In genomic region chr1:8462298-8462946, GRCh38 we compare ENCODE assay signal across 9 cellular contexts.
DNase-seq lines count a peak whose midpoint lies in the region; ATAC-seq and TF ChIP-seq lines count a peak whose summit lies in the region.
"Had no signal": no experiment of that assay in that cellular context is flagged by ENCODE, and none has a peak within 500 bp of the region (broad histone marks: within the 10 kb centered on the region; RNA-seq: fewer than 3 reads in every experiment).

No MANE protein-coding gene starts in this region.

- no peaks in the 10 kb centered on the region for H3K27me3 Mint-ChIP-seq in CD8-positive, alpha-beta T cell (ENCODE audit: low read depth)
- H3K27me3 Mint-ChIP-seq: activated CD4-positive, alpha-beta memory T cell treated with anti-CD3 and anti-CD28 coated beads, Interleukin-2, amount 10 ng/mL, durations not matched to agents 7 days and 5 days had no signal

- TF ChIP-seq EP300 in sigmoid colon (IDR thresholded peaks at IDR 0.05), result no peak

- no peak for ATAC-seq in CD8-positive, alpha-beta T cell
- ATAC-seq in foreskin keratinocyte (no peak), HG03175 (IDR thresholded peaks at IDR 0.05; ENCODE audit: unreplicated experiment) (no peak)
- ATAC-seq in stimulated activated effector memory CD8-positive, alpha-beta T cell treated with anti-CD3 and anti-CD28 coated beads, Interleukin-12 subunit alpha, Interleukin-12 subunit beta, amount 100 ng/mL, for 72 hours, result no peak

- H3K9me3 ChIP-seq in CD8-positive, alpha-beta T cell (ENCODE audit: low read length), result no peaks in the 10 kb centered on the region
- H3K9me3 ChIP-seq in SK-N-MC (ENCODE audit: low read depth, low read length) (no peaks in the 10 kb centered on the region), right atrium auricular region (no peaks in the 10 kb centered on the region), sigmoid colon (no peaks in the 10 kb centered on the region)

- no peak overlapping the region for H3K4me3 Mint-ChIP-seq in CD8-positive, alpha-beta T cell
- H3K4me3 Mint-ChIP-seq in stimulated activated effector memory CD8-positive, alpha-beta T cell treated with anti-CD3 and anti-CD28 coated beads, Interleukin-12 subunit alpha, Interleukin-12 subunit beta, amount 100 ng/mL, for 72 hours, result no peak overlapping the region
- H3K4me3 Mint-ChIP-seq: activated CD4-positive, alpha-beta memory T cell treated with anti-CD3 and anti-CD28 coated beads, Interleukin-2, amount 10 ng/mL, durations not matched to agents 7 days and 5 days had no signal

- H3K27ac Mint-ChIP-seq in CD8-positive, alpha-beta T cell, result peak overlapping the region; percentile 8
- H3K27ac Mint-ChIP-seq in stimulated activated effector memory CD8-positive, alpha-beta T cell treated with anti-CD3 and anti-CD28 coated beads, Interleukin-12 subunit alpha, Interleukin-12 subunit beta, amount 100 ng/mL, for 72 hours, result no peak overlapping the region
- H3K27ac Mint-ChIP-seq: activated CD4-positive, alpha-beta memory T cell treated with anti-CD3 and anti-CD28 coated beads, Interleukin-2, amount 10 ng/mL, durations not matched to agents 7 days and 5 days had no signal

- POLR2A ChIA-PET in CD8-positive, alpha-beta T cell (lab: Charles Lee), result interaction anchor here (0.9 to 1.2 kb wide), 2 partner anchors 12 to 19 kb away, joined by 3 read pairs; no protein-coding TSS in a partner anchor

- H3K36me3 Mint-ChIP-seq in CD8-positive, alpha-beta T cell, result peaks cover 27% of the 10 kb centered on the region
- peaks cover 11% of the 10 kb centered on the region for H3K36me3 Mint-ChIP-seq in stimulated activated effector memory CD8-positive, alpha-beta T cell treated with anti-CD3 and anti-CD28 coated beads, Interleukin-12 subunit alpha, Interleukin-12 subunit beta, amount 100 ng/mL, for 72 hours

- no peaks in the 10 kb centered on the region for H3K36me3 ChIP-seq in CD8-positive, alpha-beta T cell (ENCODE audit: insufficient read depth, low read length)
- H3K36me3 ChIP-seq in SK-N-MC (ENCODE audit: insufficient read depth, low read length) (no peaks in the 10 kb centered on the region; the same call in 1 of the 2 replicates), right atrium auricular region (no peaks in the 10 kb centered on the region), sigmoid colon (no peaks in the 10 kb centered on the region)

- CTCF ChIA-PET in CD8-positive, alpha-beta T cell (lab: Charles Lee), result interaction anchor here (0.8 to 1.3 kb wide), 4 partner anchors 10 to 53 kb away, joined by 3 to 8 read pairs (median 5); no protein-coding TSS in a partner anchor

- peaks cover 36% of the 10 kb centered on the region for H3K4me1 Mint-ChIP-seq in CD8-positive, alpha-beta T cell (ENCODE audit: low read depth)
- H3K4me1 Mint-ChIP-seq in stimulated activated effector memory CD8-positive, alpha-beta T cell treated with anti-CD3 and anti-CD28 coated beads, Interleukin-12 subunit alpha, Interleukin-12 subunit beta, amount 100 ng/mL, for 72 hours, result peaks cover 13% of the 10 kb centered on the region

- WGBS in sigmoid colon, 2 donors, result 84 to 90% methylated on average over 15 of the region's 15 CpGs

- no peak for DNase-seq in CD8-positive, alpha-beta T cell
- DNase-seq in SK-N-MC (ENCODE audit: low read depth, low spot score), result no peak
- DNase-seq in right atrium auricular region (ENCODE audit: low spot score), result no peak
- DNase-seq in sigmoid colon, result no peak
- no peak for DNase-seq in foreskin keratinocyte
- no peak for DNase-seq in stimulated activated effector memory CD8-positive, alpha-beta T cell treated with anti-CD3 and anti-CD28 coated beads, Interleukin-12 subunit alpha, Interleukin-12 subunit beta, amount 100 ng/mL, for 72 hours (ENCODE audit: low spot score in 2 of 2)
- DNase-seq in OCI-M1 (lab: John Stamatoyannopoulos, UW), result no peak
- DNase-seq: activated CD4-positive, alpha-beta memory T cell treated with anti-CD3 and anti-CD28 coated beads, Interleukin-2, amount 10 ng/mL, durations not matched to agents 7 days and 5 days had no signal

- H3K9me3 Mint-ChIP-seq in CD8-positive, alpha-beta T cell, result no peaks in the 10 kb centered on the region
- no peaks in the 10 kb centered on the region for H3K9me3 Mint-ChIP-seq in stimulated activated effector memory CD8-positive, alpha-beta T cell treated with anti-CD3 and anti-CD28 coated beads, Interleukin-12 subunit alpha, Interleukin-12 subunit beta, amount 100 ng/mL, for 72 hours
- H3K9me3 Mint-ChIP-seq: activated CD4-positive, alpha-beta memory T cell treated with anti-CD3 and anti-CD28 coated beads, Interleukin-2, amount 10 ng/mL, durations not matched to agents 7 days and 5 days had no signal

- no peak overlapping the region for H3K27ac ChIP-seq in CD8-positive, alpha-beta T cell (ENCODE audit: low read depth, low read length)
- H3K27ac ChIP-seq in SK-N-MC, result peak overlapping the region; percentile 82; the same call in 1 of the 2 replicates
- peak overlapping the region; percentile 70 to 74 for H3K27ac ChIP-seq in right atrium auricular region
- peak overlapping the region; percentile 77 to 86 (median 84) for H3K27ac ChIP-seq in sigmoid colon
- H3K27ac ChIP-seq in foreskin keratinocyte, result no peak overlapping the region

- intact Hi-C loops in CD8-positive, alpha-beta T cell (cut with DNase I, micrococcal nuclease), result no loop called here
- intact Hi-C loops in sigmoid colon (cut with DNase I), result no loop called here

- TF ChIP-seq POLR2A in sigmoid colon (IDR thresholded peaks at IDR 0.05), result no peak

- H3K27me3 ChIP-seq in CD8-positive, alpha-beta T cell (ENCODE audit: insufficient read depth, low read length), result no peaks in the 10 kb centered on the region
- H3K27me3 ChIP-seq in right atrium auricular region, result no peaks in the 10 kb centered on the region
- no peaks in the 10 kb centered on the region for H3K27me3 ChIP-seq in sigmoid colon
- no peaks in the 10 kb centered on the region for H3K27me3 ChIP-seq in foreskin keratinocyte

- TF ChIP-seq CTCF in CD8-positive, alpha-beta T cell (IDR thresholded peaks at IDR 0.05), result no peak
- no peak for TF ChIP-seq CTCF in right atrium auricular region (IDR thresholded peaks at IDR 0.05)
- TF ChIP-seq CTCF in sigmoid colon (IDR thresholded peaks at IDR 0.05), result no peak
- TF ChIP-seq CTCF in foreskin keratinocyte (conservative IDR thresholded peaks at IDR 0.05), result no peak

- peaks cover 31% of the 10 kb centered on the region for H3K4me1 ChIP-seq in CD8-positive, alpha-beta T cell (ENCODE audit: insufficient read depth, low read length)
- H3K4me1 ChIP-seq in right atrium auricular region (peaks cover 0 to 47% of the 10 kb centered on the region in 2 donors), sigmoid colon (peaks cover 0 to 90% (median 83%) of the 10 kb centered on the region in 4 donors), foreskin keratinocyte (peaks cover 5% of the 10 kb centered on the region)

- H3K9ac ChIP-seq in SK-N-MC (ENCODE audit: insufficient read length), result no peak overlapping the region

- H3K4me3 ChIP-seq in CD8-positive, alpha-beta T cell (ENCODE audit: low read depth, low read length), result no peak overlapping the region
- no peak overlapping the region for H3K4me3 ChIP-seq in SK-N-MC
- H3K4me3 ChIP-seq in right atrium auricular region, result no peak overlapping the region
- no peak overlapping the region for H3K4me3 ChIP-seq in sigmoid colon

Comparison
In these comparisons a context has a peak if more than half of its experiments do, and no peak if none do; other contexts are left out.
1. H3K27ac ChIP-seq: peak in SK-N-MC (single experiment), right atrium auricular region (2 of 2) and sigmoid colon (4 of 4); none in CD8-positive, alpha-beta T cell (single experiment) and foreskin keratinocyte (single experiment).